Comparison of ENCODE assay signal across 21 cellular contexts in genomic region chrX:4451591-4451990, GRCh38.
"Had no signal": no experiment of that assay in that cellular context is flagged by ENCODE, and none has a peak within 500 bp of the region (broad histone marks: within the 10 kb centered on the region; RNA-seq: fewer than 3 reads in every experiment).

No MANE protein-coding gene starts in this region.

- H3K4me1 Mint-ChIP-seq: mesothelial cell of epicardium; naive B cell; naive thymus-derived CD8-positive, alpha-beta T cell had no signal

- H3K4me3 Mint-ChIP-seq: mesothelial cell of epicardium; naive thymus-derived CD8-positive, alpha-beta T cell had no signal

- H3K27me3 ChIP-seq: esophagus muscularis mucosa, foreskin keratinocyte, gastrocnemius medialis, heart right ventricle, left lung had no signal

- H3K4me3 ChIP-seq: coronary artery, dorsolateral prefrontal cortex, esophagus muscularis mucosa, gastrocnemius medialis, heart right ventricle, left lung, lower lobe of right lung, mucosa of descending colon had no signal

- H3K36me3 Mint-ChIP-seq: naive B cell had no signal

- DNase-seq: dermis blood vessel endothelial cell; dorsolateral prefrontal cortex; effector CD4-positive, alpha-beta T cell; effector memory CD4-positive, alpha-beta T cell; foreskin keratinocyte; gastrocnemius medialis; glutamatergic neuron; head of caudate nucleus; heart right ventricle; hippocampal formation; left cardiac atrium; left lung; left ventricle myocardium superior; lower lobe of right lung; mesenchymal stem cell; mucosa of descending colon; naive B cell; naive thymus-derived CD8-positive, alpha-beta T cell had no signal

- H3K27ac ChIP-seq: coronary artery, dorsolateral prefrontal cortex, esophagus muscularis mucosa, foreskin keratinocyte, gastrocnemius medialis, heart right ventricle, left lung, lower lobe of right lung had no signal

- H3K4me1 ChIP-seq: esophagus muscularis mucosa, foreskin keratinocyte, gastrocnemius medialis, heart right ventricle, left lung, lower lobe of right lung had no signal

- H3K36me3 ChIP-seq: esophagus muscularis mucosa, gastrocnemius medialis, heart right ventricle, left lung, lower lobe of right lung had no signal

- ATAC-seq: foreskin keratinocyte; gastrocnemius medialis; heart right ventricle; left cardiac atrium; left lung; left ventricle myocardium superior; lower lobe of right lung; mucosa of descending colon; naive thymus-derived CD8-positive, alpha-beta T cell had no signal

- H3K27ac Mint-ChIP-seq: mesothelial cell of epicardium; naive B cell; naive thymus-derived CD8-positive, alpha-beta T cell had no signal

- H3K9me3 ChIP-seq: esophagus muscularis mucosa, gastrocnemius medialis, left lung, lower lobe of right lung, mucosa of descending colon had no signal

- H3K27me3 Mint-ChIP-seq: naive thymus-derived CD8-positive, alpha-beta T cell had no signal
